Comparison of ENCODE assay signal across 32 cellular contexts in the genomic region with DNA sequence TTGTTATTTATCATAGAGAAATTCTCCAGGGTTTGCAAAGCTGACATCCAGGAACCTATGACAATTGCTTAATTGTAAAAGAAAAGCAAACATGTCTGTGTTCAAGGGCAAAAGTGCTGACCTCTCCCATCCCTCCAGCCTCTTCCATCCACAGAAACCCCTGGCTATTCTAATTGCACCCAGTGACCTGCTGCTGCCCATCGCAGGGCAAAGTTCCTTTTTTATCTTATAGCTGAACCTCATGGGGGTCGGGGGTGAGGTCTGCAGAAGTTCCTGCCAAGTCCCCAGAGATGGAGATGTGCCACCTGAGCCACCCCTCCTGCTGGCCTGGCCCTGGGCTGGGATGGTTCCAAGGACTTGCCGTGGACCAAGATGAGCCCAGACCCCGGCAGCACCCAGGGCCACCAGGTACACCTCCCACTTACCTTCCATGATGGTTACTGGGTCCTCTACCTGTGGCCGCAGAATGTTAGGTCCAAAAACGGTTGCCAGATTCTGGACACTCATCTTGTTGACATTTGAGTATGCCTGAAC.
DNase-seq lines count a peak whose midpoint lies in the region; ATAC-seq, FAIRE-seq and TF ChIP-seq lines count a peak whose summit lies in the region.
"Had no signal": no experiment of that assay in that cellular context is flagged by ENCODE, and none has a peak within 500 bp of the region (broad histone marks: within the 10 kb centered on the region; RNA-seq: fewer than 3 reads in every experiment).

No MANE protein-coding gene starts in this region.

- H3K4me1 Mint-ChIP-seq in natural killer cell treated with Interleukin-12 subunit alpha and Interleukin-12 subunit beta and Interleukin-15 and Interleukin-18, amount 100 ng/mL, for 72 hours (ENCODE audit: low read depth in 2 of 2): no peaks in the 10 kb centered on the region
- no peaks in the 10 kb centered on the region for H3K4me1 Mint-ChIP-seq in type B pancreatic cell (ENCODE audit: unreplicated experiment)
- H3K4me1 Mint-ChIP-seq in activated T-cell treated with anti-CD3 and anti-CD28 coated beads, Interleukin-2, amount 50 U/mL, for 4 hours (ENCODE audit: low read depth): no peaks in the 10 kb centered on the region
- H3K4me1 Mint-ChIP-seq: activated CD4-positive, alpha-beta memory T cell treated with anti-CD3 and anti-CD28 coated beads, Interleukin-2, amount 10 ng/mL, durations not matched to agents 7 days and 5 days; activated naive CD4-positive, alpha-beta T cell treated with anti-CD3 and anti-CD28 coated beads, Interleukin-2, amount 50 U/mL, for 24 hours; CD4-positive, alpha-beta memory T cell had no signal

- no peaks in the 10 kb centered on the region for H3K27me3 Mint-ChIP-seq in natural killer cell treated with Interleukin-12 subunit alpha and Interleukin-12 subunit beta and Interleukin-15 and Interleukin-18, amount 100 ng/mL, for 72 hours
- peaks cover 3% of the 10 kb centered on the region for H3K27me3 Mint-ChIP-seq in type B pancreatic cell
- H3K27me3 Mint-ChIP-seq in activated T-cell treated with anti-CD3 and anti-CD28 coated beads, Interleukin-2, amount 50 U/mL, for 4 hours (ENCODE audit: low read depth): peaks cover 10% of the 10 kb centered on the region
- H3K27me3 Mint-ChIP-seq: activated CD4-positive, alpha-beta memory T cell treated with anti-CD3 and anti-CD28 coated beads, Interleukin-2, amount 10 ng/mL, durations not matched to agents 7 days and 5 days; activated naive CD4-positive, alpha-beta T cell treated with anti-CD3 and anti-CD28 coated beads, Interleukin-2, amount 50 U/mL, for 24 hours had no signal

- no peak overlapping the region for H3K4me3 Mint-ChIP-seq in natural killer cell treated with Interleukin-12 subunit alpha and Interleukin-12 subunit beta and Interleukin-15 and Interleukin-18, amount 100 ng/mL, for 72 hours
- H3K4me3 Mint-ChIP-seq in type B pancreatic cell: no peak overlapping the region
- H3K4me3 Mint-ChIP-seq in activated T-cell treated with anti-CD3 and anti-CD28 coated beads, Interleukin-2, amount 50 U/mL, for 4 hours: no peak overlapping the region
- H3K4me3 Mint-ChIP-seq: activated CD4-positive, alpha-beta memory T cell treated with anti-CD3 and anti-CD28 coated beads, Interleukin-2, amount 10 ng/mL, durations not matched to agents 7 days and 5 days; activated naive CD4-positive, alpha-beta T cell treated with anti-CD3 and anti-CD28 coated beads, Interleukin-2, amount 50 U/mL, for 24 hours; activated T-helper 1 cell treated with anti-CD3 and anti-CD28 coated beads, Interleukin-12 subunit alpha, Interleukin-12 subunit beta, Interleukin-2, Interleukin-4 antibody, amounts not matched to agents 30 ng/mL and 10 ng/mL and 1 ng/mL, durations not matched to agents 14 hours and 24 hours and 36 hours; CD4-positive, alpha-beta memory T cell; memory B cell; neural progenitor cell had no signal

- H3K9me3 Mint-ChIP-seq in natural killer cell treated with Interleukin-12 subunit alpha and Interleukin-12 subunit beta and Interleukin-15 and Interleukin-18, amount 100 ng/mL, for 72 hours: no peaks in the 10 kb centered on the region
- no peaks in the 10 kb centered on the region for H3K9me3 Mint-ChIP-seq in type B pancreatic cell
- H3K9me3 Mint-ChIP-seq in activated T-cell treated with anti-CD3 and anti-CD28 coated beads, Interleukin-2, amount 50 U/mL, for 4 hours: no peaks in the 10 kb centered on the region
- H3K9me3 Mint-ChIP-seq: activated CD4-positive, alpha-beta memory T cell treated with anti-CD3 and anti-CD28 coated beads, Interleukin-2, amount 10 ng/mL, durations not matched to agents 7 days and 5 days; activated naive CD4-positive, alpha-beta T cell treated with anti-CD3 and anti-CD28 coated beads, Interleukin-2, amount 50 U/mL, for 24 hours; activated T-helper 1 cell treated with anti-CD3 and anti-CD28 coated beads, Interleukin-12 subunit alpha, Interleukin-12 subunit beta, Interleukin-2, Interleukin-4 antibody, amounts not matched to agents 30 ng/mL and 10 ng/mL and 1 ng/mL, durations not matched to agents 14 hours and 24 hours and 36 hours; memory B cell; neural progenitor cell had no signal

- H3K27ac Mint-ChIP-seq in natural killer cell treated with Interleukin-12 subunit alpha and Interleukin-12 subunit beta and Interleukin-15 and Interleukin-18, amount 100 ng/mL, for 72 hours: no peak overlapping the region
- H3K27ac Mint-ChIP-seq in type B pancreatic cell: peak overlapping the region; percentile 41
- H3K27ac Mint-ChIP-seq: activated CD4-positive, alpha-beta memory T cell treated with anti-CD3 and anti-CD28 coated beads, Interleukin-2, amount 10 ng/mL, durations not matched to agents 7 days and 5 days; activated naive CD4-positive, alpha-beta T cell treated with anti-CD3 and anti-CD28 coated beads, Interleukin-2, amount 50 U/mL, for 24 hours; activated T-helper 1 cell treated with anti-CD3 and anti-CD28 coated beads, Interleukin-12 subunit alpha, Interleukin-12 subunit beta, Interleukin-2, Interleukin-4 antibody, amounts not matched to agents 30 ng/mL and 10 ng/mL and 1 ng/mL, durations not matched to agents 14 hours and 24 hours and 36 hours; CD4-positive, alpha-beta memory T cell; memory B cell had no signal

- no peak overlapping the region for H3K27ac ChIP-seq in coronary artery
- H3K27ac ChIP-seq: 22Rv1, brain microvascular endothelial cell, esophagus squamous epithelium, GM23248, neural progenitor cell, right lobe of liver, transverse colon had no signal

- H3K4me3 ChIP-seq in coronary artery: no peak overlapping the region
- H3K4me3 ChIP-seq: esophagus squamous epithelium, GM23248, neural progenitor cell, right lobe of liver, transverse colon had no signal

- H3K36me3 Mint-ChIP-seq in natural killer cell treated with Interleukin-12 subunit alpha and Interleukin-12 subunit beta and Interleukin-15 and Interleukin-18, amount 100 ng/mL, for 72 hours: no peaks in the 10 kb centered on the region
- no peaks in the 10 kb centered on the region for H3K36me3 Mint-ChIP-seq in type B pancreatic cell
- no peaks in the 10 kb centered on the region for H3K36me3 Mint-ChIP-seq in activated T-cell treated with anti-CD3 and anti-CD28 coated beads, Interleukin-2, amount 50 U/mL, for 4 hours (ENCODE audit: insufficient read depth)
- H3K36me3 Mint-ChIP-seq: activated naive CD4-positive, alpha-beta T cell treated with anti-CD3 and anti-CD28 coated beads, Interleukin-2, amount 50 U/mL, for 24 hours; CD4-positive, alpha-beta memory T cell; memory B cell; neural progenitor cell had no signal

- ATAC-seq in activated CD4-positive, CD25-positive, alpha-beta regulatory T cell treated with anti-CD3 and anti-CD28 coated beads, Interleukin-2, amount 50 U/mL, for 24 hours: no peak
- no peak for ATAC-seq in natural killer cell treated with Interleukin-12 subunit alpha and Interleukin-12 subunit beta and Interleukin-15 and Interleukin-18, amount 100 ng/mL, for 72 hours
- no peak for ATAC-seq in activated T-cell treated with anti-CD3 and anti-CD28 coated beads, Interleukin-2, amount 50 U/mL, for 4 hours
- ATAC-seq: Panc1, right lobe of liver had no signal

- peak; percentile 9 for DNase-seq in activated CD4-positive, CD25-positive, alpha-beta regulatory T cell treated with anti-CD3 and anti-CD28 coated beads, Interleukin-2, amount 50 U/mL, for 72 hours
- DNase-seq in coronary artery (ENCODE audit: low spot score): peak; percentile 61
- DNase-seq in natural killer cell treated with Interleukin-12 subunit alpha and Interleukin-12 subunit beta and Interleukin-15 and Interleukin-18, amount 100 ng/mL, for 72 hours (ENCODE audit: low spot score): peak; percentile 25
- no peak for DNase-seq in type B pancreatic cell (ENCODE audit: extremely low spot score, unreplicated experiment)
- no peak for DNase-seq in stimulated activated CD8-positive, alpha-beta memory T cell treated with anti-CD3 and anti-CD28 coated beads, Interleukin-4, amount 100 ng/mL, for 48 hours
- no peak for DNase-seq in HTR-8/SVneo (ENCODE audit: insufficient read length, low spot score)
- no peak for DNase-seq in activated T-cell treated with anti-CD3 and anti-CD28 coated beads, Interleukin-2, amount 50 U/mL, for 4 hours
- DNase-seq: activated CD4-positive, alpha-beta memory T cell treated with anti-CD3 and anti-CD28 coated beads, Interleukin-2, amount 10 ng/mL, durations not matched to agents 7 days and 5 days; activated CD4-positive, alpha-beta T cell treated with anti-CD3 and anti-CD28 coated beads for 1 hour; activated CD8-positive, alpha-beta memory T cell treated with anti-CD3 and anti-CD28 coated beads, Interleukin-2, amount 50 U/mL, for 4 hours; amygdala; brain microvascular endothelial cell; CD4-positive, alpha-beta memory T cell; EL; esophagus squamous epithelium; foreskin melanocyte; GM23248; NCI-H1436 treated with DMSO at 0.1 percent for 48 hours; NCI-H2081 treated with DMSO at 0.1 percent for 48 hours; NCI-H226; SHP77; stimulated activated CD4-positive, alpha-beta T cell treated with anti-CD3 and anti-CD28 coated beads, Interleukin-4, amount 100 ng/mL, for 24 hours; T-helper 2 cell; transverse colon had no signal

- TF ChIP-seq CTCF in coronary artery (IDR thresholded peaks at IDR 0.05): no peak
- no peak for TF ChIP-seq CTCF in type B pancreatic cell (conservative IDR thresholded peaks at IDR 0.05)

- FAIRE-seq in HTR-8/SVneo (lab: Jason Lieb, UNC): no peak

Comparison
In these comparisons a context has a peak if more than half of its experiments do, and no peak if none do; other contexts are left out.
1. DNase-seq: peak in activated CD4-positive, CD25-positive, alpha-beta regulatory T cell treated with anti-CD3 and anti-CD28 coated beads, Interleukin-2, amount 50 U/mL, for 72 hours (single experiment), coronary artery (single experiment) and natural killer cell treated with Interleukin-12 subunit alpha and Interleukin-12 subunit beta and Interleukin-15 and Interleukin-18, amount 100 ng/mL, for 72 hours (single experiment); none in type B pancreatic cell (single experiment), stimulated activated CD8-positive, alpha-beta memory T cell treated with anti-CD3 and anti-CD28 coated beads, Interleukin-4, amount 100 ng/mL, for 48 hours (single experiment), HTR-8/SVneo (single experiment) and activated T-cell treated with anti-CD3 and anti-CD28 coated beads, Interleukin-2, amount 50 U/mL, for 4 hours (single experiment).